ENCODE assay signal across 19 cellular contexts in genomic region chr20:34768105-34768504, GRCh38. TPM values are rescaled to one million over a fixed set of nuclear protein-coding genes. Genes with fewer than 3 reads are reported as not detected.
DNase-seq lines count a peak whose midpoint lies in the region; ATAC-seq and TF ChIP-seq lines count a peak whose summit lies in the region.
"Had no signal": no experiment of that assay in that cellular context is flagged by ENCODE, and none has a peak within 500 bp of the region (broad histone marks: within the 10 kb centered on the region; RNA-seq: fewer than 3 reads in every experiment).

No MANE protein-coding gene starts in this region.

- H3K4me3 ChIP-seq in BJ (ENCODE audit: low read depth, low read length) (no peak overlapping the region), KMS-11 (IDR thresholded peaks at IDR 0.05; ENCODE audit: insufficient read depth, low read depth, low read length) (no peak overlapping the region)
- H3K4me3 ChIP-seq: body of pancreas, dorsolateral prefrontal cortex had no signal

- CTCF ChIA-PET in BJ (lab: Yijun Ruan, JAX) = interaction anchor here (0.6 to 4.2 kb wide), 11 partner anchors 8 to 577 kb away, joined by 3 to 50 read pairs (median 5); partner anchors contain the start of gene MAP1LC3A

- H3K36me3 Mint-ChIP-seq in chondrocyte (ENCODE audit: low read depth) (peaks cover 21% of the 10 kb centered on the region), osteocyte (ENCODE audit: unreplicated experiment) (peaks cover 24% of the 10 kb centered on the region)

- no peaks in the 10 kb centered on the region for H3K27me3 Mint-ChIP-seq in chondrocyte (ENCODE audit: low read depth)
- H3K27me3 Mint-ChIP-seq in osteocyte (ENCODE audit: unreplicated experiment) = no peaks in the 10 kb centered on the region

- POLR2A ChIA-PET in BJ (lab: Charles Lee) = interaction anchor here (0.6 kb wide), 1 partner anchor 286 kb away, joined by 4 read pairs; no protein-coding TSS in a partner anchor

- H3K4me1 Mint-ChIP-seq in chondrocyte (ENCODE audit: low read depth) (peaks cover 23% of the 10 kb centered on the region), osteocyte (ENCODE audit: unreplicated experiment) (peaks cover 5% of the 10 kb centered on the region)

- H3K9ac ChIP-seq in KMS-11 = no peak overlapping the region

- H3K27me3 ChIP-seq in BJ (ENCODE audit: control insufficient read depth, insufficient read depth, low read length) = no peaks in the 10 kb centered on the region
- H3K27me3 ChIP-seq in KMS-11 (ENCODE audit: insufficient read depth, low read depth) = no peaks in the 10 kb centered on the region
- H3K27me3 ChIP-seq: body of pancreas, dorsolateral prefrontal cortex had no signal

- DNase-seq in BJ (ENCODE audit: low read depth) (peak; percentile 62), chondrocyte (ENCODE audit: low spot score) (no peak), osteocyte (ENCODE audit: extremely low spot score, unreplicated experiment) (no peak), islet precursor cell (no peak)
- no peak for DNase-seq in stimulated activated CD4-positive, alpha-beta T cell treated with anti-CD3 and anti-CD28 coated beads, Interleukin-15, amount 100 ng/mL, for 24 hours
- DNase-seq: activated CD4-positive, alpha-beta T cell treated with anti-CD3 and anti-CD28 coated beads for 1 hour; activated CD8-positive, alpha-beta memory T cell treated with anti-CD3 and anti-CD28 coated beads, Interleukin-2, amount 50 U/mL, for 4 hours; body of pancreas; dorsolateral prefrontal cortex; Karpas-422; left cardiac atrium; NCI-H446; SHP77 treated with DMSO at 0.1 percent for 48 hours; stimulated activated CD4-positive, alpha-beta T cell treated with anti-CD3 and anti-CD28 coated beads, Interleukin-2, amount 100 ng/mL, for 48 hours; T-helper 2 cell had no signal

- no peak for TF ChIP-seq CTCF in BJ (IDR thresholded peaks at IDR 0.05; ENCODE audit: insufficient read depth, low read depth, low read length)
- TF ChIP-seq CTCF in KMS-11 (conservative IDR thresholded peaks at IDR 0.05; ENCODE audit: low read depth, low read length) = no peak
- no peak for TF ChIP-seq CTCF in chondrocyte (IDR thresholded peaks at IDR 0.05)
- no peak for TF ChIP-seq CTCF in osteocyte (IDR thresholded peaks at IDR 0.05)

- H3K4me2 ChIP-seq in KMS-11 = no peak overlapping the region

- H3K9me3 Mint-ChIP-seq in chondrocyte (ENCODE audit: low read depth) (no peaks in the 10 kb centered on the region), osteocyte (ENCODE audit: unreplicated experiment) (no peaks in the 10 kb centered on the region)

- peaks cover 28% of the 10 kb centered on the region for H3K4me1 ChIP-seq in KMS-11 (ENCODE audit: low read depth, poor library complexity, severe bottlenecking)
- H3K4me1 ChIP-seq: body of pancreas had no signal

- no peak for ATAC-seq in HG03135 (IDR thresholded peaks at IDR 0.05; ENCODE audit: unreplicated experiment)
- ATAC-seq: body of pancreas, left cardiac atrium had no signal

- H3K36me3 ChIP-seq in BJ (ENCODE audit: control insufficient read depth, insufficient read depth, low read length) = peaks cover 2% of the 10 kb centered on the region; the same call in 1 of the 2 replicates
- H3K36me3 ChIP-seq in KMS-11 (ENCODE audit: insufficient read depth) = peaks cover 10% of the 10 kb centered on the region; the same call in 1 of the 2 replicates

- H4K20me1 ChIP-seq in KMS-11 (ENCODE audit: insufficient read depth) = no peaks in the 10 kb centered on the region

- H3K27ac ChIP-seq in KMS-11 = 0 out of 2 replicates have a peak overlapping the region, but pooled peaks have one; percentile 7
- H3K27ac ChIP-seq: body of pancreas, C4-2B, HL-60 had no signal

- H3K27ac Mint-ChIP-seq in chondrocyte (ENCODE audit: unreplicated experiment) (peak overlapping the region; percentile 43), osteocyte (ENCODE audit: unreplicated experiment) (peak overlapping the region; percentile 38)

- H3K4me3 Mint-ChIP-seq in chondrocyte (ENCODE audit: unreplicated experiment) = no peak overlapping the region
- no peak overlapping the region for H3K4me3 Mint-ChIP-seq in osteocyte (ENCODE audit: unreplicated experiment)

- H2AFZ ChIP-seq in KMS-11 (ENCODE audit: low read depth) = no peak overlapping the region

- no peaks in the 10 kb centered on the region for H3K79me2 ChIP-seq in KMS-11 (ENCODE audit: insufficient read depth, low read depth)

RNA-seq across cellular contexts. Expression of gene NCOA6, which starts 57.3 kb away (rescaled TPM):
- polyA plus RNA-seq in BJ (2011; rRNA removed) = 12.5 and 14.0 TPM in 2 replicates
- 17.0 and 18.2 TPM in 2 replicates for polyA minus RNA-seq in BJ (2011; rRNA and poly(A)+ RNA removed)
- total RNA-seq in chondrocyte = 21.5 to 43.3 TPM (median 42.3 TPM) in 3 replicates
- total RNA-seq in osteocyte = 33.4 and 33.9 TPM in 2 replicates
